ENCODE assay signal across 24 cellular contexts in genomic region chr4:176761872-176762271, GRCh38. TPM values are rescaled to one million over a fixed set of nuclear protein-coding genes. Genes with fewer than 3 reads are reported as not detected.
"Had no signal": no experiment of that assay in that cellular context is flagged by ENCODE, and none has a peak within 500 bp of the region (broad histone marks: within the 10 kb centered on the region; RNA-seq: fewer than 3 reads in every experiment).

No MANE protein-coding gene starts in this region.

- H3K27ac ChIP-seq: coronary artery, esophagus squamous epithelium, neural progenitor cell, prostate gland, sigmoid colon, skin epidermis, spleen, thoracic aorta, tibial nerve, upper lobe of left lung had no signal

- H3K9me3 Mint-ChIP-seq: neural progenitor cell; stimulated activated naive B cell treated with anti-CD40 and anti-IgM and Interleukin-4, amounts not matched to agents 10 μg/mL and 1 μg/mL and 100 μg/mL, for 72 hours had no signal

- H3K4me3 ChIP-seq: coronary artery, esophagus squamous epithelium, neural progenitor cell, prostate gland, sigmoid colon, skin epidermis, spleen, thoracic aorta, tibial nerve, upper lobe of left lung had no signal

- H3K4me3 Mint-ChIP-seq: naive thymus-derived CD4-positive, alpha-beta T cell; nephron; neural progenitor cell; stimulated activated naive B cell treated with anti-CD40 and anti-IgM and Interleukin-4, amounts not matched to agents 10 μg/mL and 1 μg/mL and 100 μg/mL, for 72 hours; stimulated activated naive CD8-positive, alpha-beta T cell treated with anti-CD3 and anti-CD28 coated beads, Interleukin-15, Interleukin-2, amounts not matched to agents 100 ng/mL and 50 ng/mL, for 24 hours had no signal

- H3K4me1 ChIP-seq: esophagus squamous epithelium, neural progenitor cell, prostate gland, sigmoid colon, spleen, tibial nerve, upper lobe of left lung had no signal

- DNase-seq: dermis blood vessel endothelial cell; effector memory CD4-positive, alpha-beta T cell; erythroblast; esophagus squamous epithelium; head of caudate nucleus; kidney; mesenchymal stem cell; midbrain; naive thymus-derived CD4-positive, alpha-beta T cell; right cardiac atrium; sigmoid colon; spleen; stimulated activated CD4-positive, alpha-beta T cell treated with anti-CD3 and anti-CD28 coated beads, Interleukin-4, amount 100 ng/mL, for 4 hours; stimulated activated naive B cell treated with anti-CD40 and anti-IgM and Interleukin-4, amounts not matched to agents 10 μg/mL and 1 μg/mL and 100 μg/mL, for 72 hours; upper lobe of left lung had no signal

- H3K9ac ChIP-seq: neural progenitor cell had no signal

- H3K36me3 Mint-ChIP-seq: naive thymus-derived CD4-positive, alpha-beta T cell; neural progenitor cell; stimulated activated naive B cell treated with anti-CD40 and anti-IgM and Interleukin-4, amounts not matched to agents 10 μg/mL and 1 μg/mL and 100 μg/mL, for 72 hours had no signal

- H3K27ac Mint-ChIP-seq: naive thymus-derived CD4-positive, alpha-beta T cell; nephron; neural progenitor cell; stimulated activated naive B cell treated with anti-CD40 and anti-IgM and Interleukin-4, amounts not matched to agents 10 μg/mL and 1 μg/mL and 100 μg/mL, for 72 hours; stimulated activated naive CD8-positive, alpha-beta T cell treated with anti-CD3 and anti-CD28 coated beads, Interleukin-15, Interleukin-2, amounts not matched to agents 100 ng/mL and 50 ng/mL, for 24 hours had no signal

- H3K36me3 ChIP-seq: esophagus squamous epithelium, neural progenitor cell, prostate gland, sigmoid colon, spleen, thoracic aorta, tibial nerve, upper lobe of left lung had no signal

- ATAC-seq: left lobe of liver; naive thymus-derived CD4-positive, alpha-beta T cell; right cardiac atrium; stimulated activated naive B cell treated with anti-CD40 and anti-IgM and Interleukin-4, amounts not matched to agents 10 μg/mL and 1 μg/mL and 100 μg/mL, for 72 hours had no signal

- H3K4me2 ChIP-seq: neural progenitor cell had no signal

- H2AFZ ChIP-seq: neural progenitor cell had no signal

- H3K9me3 ChIP-seq: esophagus squamous epithelium, prostate gland, thoracic aorta, tibial nerve, upper lobe of left lung had no signal

- H3K27me3 Mint-ChIP-seq: naive thymus-derived CD4-positive, alpha-beta T cell; stimulated activated naive B cell treated with anti-CD40 and anti-IgM and Interleukin-4, amounts not matched to agents 10 μg/mL and 1 μg/mL and 100 μg/mL, for 72 hours had no signal

- H3K27me3 ChIP-seq: esophagus squamous epithelium, neural progenitor cell, sigmoid colon, spleen, tibial nerve, upper lobe of left lung had no signal

- H3K4me1 Mint-ChIP-seq: naive thymus-derived CD4-positive, alpha-beta T cell; neural progenitor cell; stimulated activated naive B cell treated with anti-CD40 and anti-IgM and Interleukin-4, amounts not matched to agents 10 μg/mL and 1 μg/mL and 100 μg/mL, for 72 hours had no signal

RNA-seq across cellular contexts. Expression of gene VEGFC, which starts 30.9 kb away (rescaled TPM):
- total RNA-seq: naive thymus-derived CD4-positive, alpha-beta T cell had no signal
- polyA plus RNA-seq: naive thymus-derived CD4-positive, alpha-beta T cell had no signal
